Comparison of ENCODE assay signal across 8 cellular contexts in the genomic region with DNA sequence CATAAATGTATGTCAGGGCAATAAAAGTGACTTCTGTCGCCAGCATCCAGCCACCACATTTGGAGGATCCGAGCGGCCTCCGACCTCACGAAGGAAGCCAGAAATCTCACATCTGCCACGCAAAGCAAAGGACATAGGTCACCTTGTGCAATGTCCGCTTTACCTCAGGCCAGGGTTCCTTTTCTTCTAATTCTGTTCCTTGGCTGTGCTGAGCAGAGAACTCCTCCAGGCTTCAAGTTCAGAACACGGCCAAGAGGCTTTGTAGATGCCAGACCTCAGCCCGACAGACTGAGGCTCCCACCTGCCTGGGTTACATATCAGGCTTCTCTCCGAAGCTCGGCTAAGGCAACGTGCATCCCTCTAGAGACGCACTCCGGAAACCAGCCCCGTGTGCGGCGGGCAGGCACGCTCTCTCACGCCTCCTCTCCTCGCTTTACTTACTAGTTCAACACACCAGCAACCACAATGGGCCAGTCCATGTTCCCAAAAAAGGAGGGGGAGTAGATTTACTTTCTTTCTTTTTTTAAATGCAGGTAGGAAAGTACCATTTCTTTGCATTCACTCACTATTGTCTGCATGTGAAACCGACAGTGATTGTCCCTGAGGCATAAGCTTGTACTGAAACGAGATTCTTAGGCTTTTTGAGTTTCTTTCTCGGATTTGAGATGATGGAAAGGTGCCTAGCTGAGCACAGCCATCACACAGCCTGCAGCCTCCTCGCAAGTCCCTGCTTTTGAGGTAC.
DNase-seq lines count a peak whose midpoint lies in the region; ATAC-seq and TF ChIP-seq lines count a peak whose summit lies in the region.

No MANE protein-coding gene starts in this region.

- H3K27ac ChIP-seq in dorsolateral prefrontal cortex (peak overlapping the region in 46 of 59 donors; percentile 1 to 81 (median 46)), lung (ENCODE audit: low read depth in 1 of 2, low read length in 1 of 2) (peak overlapping the region; percentile 72 to 92)

- H3K4me3 ChIP-seq in dorsolateral prefrontal cortex (peak overlapping the region; percentile 8 to 66 (median 45)), lung (no peak overlapping the region)

- H3K36me3 ChIP-seq in lung (ENCODE audit: control insufficient read depth in 2 of 2, insufficient read depth in 2 of 2, low read length in 2 of 2), result peaks cover 0 to under 1% of the 10 kb centered on the region in 2 donors

- DNase-seq in 8988T (peak; percentile 74), NCI-H345 (lab: John Stamatoyannopoulos, UW) (peak; percentile 61), dorsolateral prefrontal cortex (peak in 8 of 10 donors; percentile 44 to 84 (median 64)), lung (ENCODE audit: low spot score) (peak; percentile 72)
- DNase-seq in activated CD4-positive, alpha-beta T cell treated with anti-CD3 and anti-CD28 coated beads, Interleukin-2, amount 50 U/mL, for 1 hour, result peak; percentile 87
- peak; percentile 77 to 86 (median 78) for DNase-seq in stimulated activated CD4-positive, alpha-beta T cell treated with anti-CD3 and anti-CD28 coated beads, TNF-alpha, amount 100 ng/mL, for 48 hours (ENCODE audit: low read depth in 3 of 3)

- H3K27me3 ChIP-seq in dorsolateral prefrontal cortex (peaks cover 0 to 15% (median 0%) of the 10 kb centered on the region in 45 donors), lung (ENCODE audit: control insufficient read depth, insufficient read depth) (no peaks in the 10 kb centered on the region)

- WGBS in lung, 2 donors, result 3 to 5% methylated on average over 24 of the region's 24 CpGs

- ATAC-seq in GM18867 (IDR thresholded peaks at IDR 0.05; ENCODE audit: unreplicated experiment) (peak; percentile 97), HG03095 (IDR thresholded peaks at IDR 0.05; ENCODE audit: unreplicated experiment) (peak; percentile 96), lung (ENCODE audit: insufficient read depth, low FRiP score) (peak; percentile 73)

- intact Hi-C loops in dorsolateral prefrontal cortex (cut with DNase I), result no loop called here

- peaks cover 0 to 2% of the 10 kb centered on the region in 2 donors for H3K9me3 ChIP-seq in lung (ENCODE audit: control insufficient read depth in 2 of 2, insufficient read depth in 1 of 2, low read length in 1 of 2)

- peaks cover 6 to 15% of the 10 kb centered on the region in 2 donors for H3K4me1 ChIP-seq in lung (ENCODE audit: control insufficient read depth in 2 of 2, insufficient read depth in 2 of 2, low read length in 2 of 2)

- no peak for TF ChIP-seq CTCF in dorsolateral prefrontal cortex (IDR thresholded peaks at IDR 0.05 in 54 of 56, conservative IDR thresholded peaks at IDR 0.05 in 2 of 56; ENCODE audit: low read depth in 1 of 56, partially characterized antibody in 56 of 56)
- TF ChIP-seq CTCF in lung (IDR thresholded peaks at IDR 0.05; ENCODE audit: control extremely low read depth, extremely low read depth), result no peak
